Comparison of ENCODE assay signal across 8 cellular contexts in genomic region chr1:161749509-161750407, GRCh38. TPM values are rescaled to one million over a fixed set of nuclear protein-coding genes. Genes with fewer than 3 reads are reported as not detected.
DNase-seq lines count a peak whose midpoint lies in the region; ATAC-seq and TF ChIP-seq lines count a peak whose summit lies in the region.

A gene with protein sequence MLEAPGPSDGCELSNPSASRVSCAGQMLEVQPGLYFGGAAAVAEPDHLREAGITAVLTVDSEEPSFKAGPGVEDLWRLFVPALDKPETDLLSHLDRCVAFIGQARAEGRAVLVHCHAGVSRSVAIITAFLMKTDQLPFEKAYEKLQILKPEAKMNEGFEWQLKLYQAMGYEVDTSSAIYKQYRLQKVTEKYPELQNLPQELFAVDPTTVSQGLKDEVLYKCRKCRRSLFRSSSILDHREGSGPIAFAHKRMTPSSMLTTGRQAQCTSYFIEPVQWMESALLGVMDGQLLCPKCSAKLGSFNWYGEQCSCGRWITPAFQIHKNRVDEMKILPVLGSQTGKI (plus strand): TSS chr1:161749786. CDS start chr1:161749802, 16 bp downstream.

- peaks cover 21% of the 10 kb centered on the region for H3K36me3 Mint-ChIP-seq in activated naive CD8-positive, alpha-beta T cell treated with anti-CD3 and anti-CD28 coated beads, Interleukin-2, amount 10 ng/mL, durations not matched to agents 7 days and 5 days

- peak within 1 kb of the TSS; percentile 98 for H3K4me3 Mint-ChIP-seq in activated naive CD8-positive, alpha-beta T cell treated with anti-CD3 and anti-CD28 coated beads, Interleukin-2, amount 10 ng/mL, durations not matched to agents 7 days and 5 days

- peaks cover 2% of the 10 kb centered on the region for H3K27me3 Mint-ChIP-seq in activated naive CD8-positive, alpha-beta T cell treated with anti-CD3 and anti-CD28 coated beads, Interleukin-2, amount 10 ng/mL, durations not matched to agents 7 days and 5 days

- TF ChIP-seq CTCF in GM12864 (IDR thresholded peaks at IDR 0.05; ENCODE audit: low read depth, low read length, missing control alignments): no peak
- peak; percentile 30 for TF ChIP-seq CTCF in SU-DHL-6 (IDR thresholded peaks at IDR 0.05; ENCODE audit: insufficient read depth, low read length, poor library complexity, severe bottlenecking)
- no peak for TF ChIP-seq CTCF in ovary (IDR thresholded peaks at IDR 0.05)
- TF ChIP-seq CTCF in tibial artery (IDR thresholded peaks at IDR 0.05): peak in 1 of 2 experiments; percentile 6

- peaks cover 32% of the 10 kb centered on the region for H3K4me1 Mint-ChIP-seq in activated naive CD8-positive, alpha-beta T cell treated with anti-CD3 and anti-CD28 coated beads, Interleukin-2, amount 10 ng/mL, durations not matched to agents 7 days and 5 days

- intact Hi-C loops in head of caudate nucleus (cut with DNase I): loop anchor here (10.0 kb wide), 1 partner anchor 265 kb away; no protein-coding TSS in a partner anchor
- intact Hi-C loops in ovary (cut with DNase I): loop anchor here in 1 of 4 donors (10.0 kb wide), 1 partner anchor 265 kb away; no protein-coding TSS in a partner anchor
- intact Hi-C loops in tibial artery (cut with DNase I; ENCODE audit: low total_unique reads): loop anchor here (10.0 kb wide), 1 partner anchor 265 kb away; no protein-coding TSS in a partner anchor

- H3K27ac ChIP-seq in SU-DHL-6 (ENCODE audit: low read depth, low read length) (peak within 1 kb of the TSS; percentile 58), ovary (peak within 1 kb of the TSS; percentile 42 to 70), tibial artery (peak within 1 kb of the TSS; percentile 78)

- H3K4me2 ChIP-seq in SU-DHL-6 (ENCODE audit: low read depth, low read length, poor library complexity, severe bottlenecking): peak within 1 kb of the TSS; percentile 93

- no peaks in the 10 kb centered on the region for H3K9me2 ChIP-seq in SU-DHL-6 (replicated peaks; ENCODE audit: insufficient read depth, low read length)

- TF ChIP-seq EP300 in ovary (IDR thresholded peaks at IDR 0.05): no peak

- peaks cover 27% of the 10 kb centered on the region for H3K79me2 ChIP-seq in SU-DHL-6 (ENCODE audit: insufficient read depth, low read length)

- POLR2A ChIA-PET in activated naive CD8-positive, alpha-beta T cell treated with anti-CD3 and anti-CD28 coated beads, Interleukin-2, amount 10 ng/mL, durations not matched to agents 7 days and 5 days (lab: Charles Lee): interaction anchor here (1.1 to 2.2 kb wide), 7 partner anchors 8 to 288 kb away, joined by 3 to 16 read pairs (median 6); partner anchors contain the start of gene ATF6

- peaks cover 4% of the 10 kb centered on the region for H3K9me3 Mint-ChIP-seq in activated naive CD8-positive, alpha-beta T cell treated with anti-CD3 and anti-CD28 coated beads, Interleukin-2, amount 10 ng/mL, durations not matched to agents 7 days and 5 days

- H3F3A ChIP-seq in SU-DHL-6 (ENCODE audit: insufficient read depth): peaks cover 13% of the 10 kb centered on the region; the same call in 1 of the 2 replicates

- peak within 1 kb of the TSS; percentile 96 for H3K27ac Mint-ChIP-seq in activated naive CD8-positive, alpha-beta T cell treated with anti-CD3 and anti-CD28 coated beads, Interleukin-2, amount 10 ng/mL, durations not matched to agents 7 days and 5 days

- peak; percentile 95 for ATAC-seq in HG02610 (IDR thresholded peaks at IDR 0.05; ENCODE audit: unreplicated experiment)
- ATAC-seq in activated naive CD8-positive, alpha-beta T cell treated with anti-CD3 and anti-CD28 coated beads, Interleukin-2, amount 10 ng/mL, durations not matched to agents 7 days and 5 days (ENCODE audit: low read depth): peak; percentile 95

- no peaks in the 10 kb centered on the region for H4K20me1 ChIP-seq in SU-DHL-6 (ENCODE audit: low read depth, low read length)

- H3K4me3 ChIP-seq in GM12864 (ENCODE audit: low read depth, low read length) (peak within 1 kb of the TSS; percentile 66), SU-DHL-6 (ENCODE audit: insufficient read depth, low read length, poor library complexity, severe bottlenecking) (peak within 1 kb of the TSS; percentile 82), ovary (peak within 1 kb of the TSS; percentile 97), tibial artery (peak within 1 kb of the TSS; percentile 71 to 73)

- TF ChIP-seq POLR2A in ovary (IDR thresholded peaks at IDR 0.05): peak; percentile 26

- H3K27me3 ChIP-seq in SU-DHL-6 (ENCODE audit: low read length): no peaks in the 10 kb centered on the region
- H3K27me3 ChIP-seq in ovary: no peaks in the 10 kb centered on the region
- H3K27me3 ChIP-seq in tibial artery: peaks cover 0 to 6% of the 10 kb centered on the region in 2 donors

- H3K4me1 ChIP-seq in ovary (ENCODE audit: insufficient read depth): peaks cover 7% of the 10 kb centered on the region
- peaks cover 10 to 14% (median 11%) of the 10 kb centered on the region in 4 donors for H3K4me1 ChIP-seq in tibial artery

- H2AFZ ChIP-seq in SU-DHL-6 (ENCODE audit: low read depth, low read length, severe bottlenecking): peak within 1 kb of the TSS; percentile 95

- DNase-seq in GM12864 (ENCODE audit: low read depth): peak; percentile 91
- peak; percentile 97 for DNase-seq in NCI-H1105 (lab: John Stamatoyannopoulos, UW)
- DNase-seq in activated naive CD8-positive, alpha-beta T cell treated with anti-CD3 and anti-CD28 coated beads, Interleukin-2, amount 10 ng/mL, durations not matched to agents 7 days and 5 days: peak; percentile 84
- peak; percentile 86 to 98 (median 95) for DNase-seq in head of caudate nucleus
- peak; percentile 89 to 93 (median 90) for DNase-seq in ovary
- DNase-seq in tibial artery: peak; percentile 95 to 96

- peaks cover 18% of the 10 kb centered on the region for H3K36me3 ChIP-seq in SU-DHL-6 (ENCODE audit: low read length)
- no peaks in the 10 kb centered on the region for H3K36me3 ChIP-seq in ovary
- peaks cover 18 to 29% (median 29%) of the 10 kb centered on the region in 3 donors for H3K36me3 ChIP-seq in tibial artery

- 0 to 1% (median 0%) methylated on average over 65 of the region's 65 CpGs for WGBS in ovary, 3 donors

- peak within 1 kb of the TSS; percentile 84 for H3K9ac ChIP-seq in SU-DHL-6 (ENCODE audit: low read length)

- H3K9me3 ChIP-seq in SU-DHL-6 (ENCODE audit: insufficient read depth, low read length) (no peaks in the 10 kb centered on the region), ovary (no peaks in the 10 kb centered on the region), tibial artery (no peaks in the 10 kb centered on the region)

RNA-seq across cellular contexts. Expression of the gene that starts here (rescaled TPM):
- 10 to 100 TPM; 28.7 to 32.2 TPM for total RNA-seq in activated naive CD8-positive, alpha-beta T cell treated with anti-CD3 and anti-CD28 coated beads, Interleukin-2, amount 10 ng/mL, durations not matched to agents 7 days and 5 days
- total RNA-seq in ovary: 10 to 100 TPM; 15.0 to 28.9 (median 19.8) TPM
- 10 to 100 TPM; 16.9 to 26.4 TPM for polyA plus RNA-seq in ovary

Comparison
In these comparisons a context has a peak if more than half of its experiments do, and no peak if none do; other contexts are left out.
1. Peak in every context shown above with its lines: DNase-seq, ATAC-seq, H3K4me3 ChIP-seq and H3K27ac ChIP-seq.